Comparison of ENCODE assay signal across 1 cellular context in genomic region chr5:94362857-94363256, GRCh38.
TF ChIP-seq lines count a peak whose summit lies in the region.

No MANE protein-coding gene starts in this region.

TF ChIP-seq in A549, 52 proteins besides CTCF, POLR2A, EP300 and RAD21:
- TF ChIP-seq CBX8 (IDR thresholded peaks at IDR 0.05) (no peak), MAZ (IDR thresholded peaks at IDR 0.05; ENCODE audit: borderline replicate concordance, low read depth, low read length) (no peak), MAX (IDR thresholded peaks at IDR 0.05) (no peak), E2F6 (IDR thresholded peaks at IDR 0.05; ENCODE audit: borderline replicate concordance, low read depth) (no peak), HOXB13 (CRISPR knock-in tag; IDR thresholded peaks at IDR 0.05; ENCODE audit: low read depth) (no peak), MAFK (IDR thresholded peaks at IDR 0.05; ENCODE audit: partially characterized antibody) (no peak), CHD2 (IDR thresholded peaks at IDR 0.05; ENCODE audit: low read length, partially characterized antibody) (no peak), BCL3 (IDR thresholded peaks at IDR 0.05) (no peak), REST (IDR thresholded peaks at IDR 0.05) (no peak), RFX5 (IDR thresholded peaks at IDR 0.05) (no peak), ZSCAN20 (CRISPR knock-in tag; IDR thresholded peaks at IDR 0.05) (no peak), JUNB (IDR thresholded peaks at IDR 0.05) (no peak), JUN (IDR thresholded peaks at IDR 0.05) (no peak), MYC (IDR thresholded peaks at IDR 0.05; ENCODE audit: borderline replicate concordance, low read length) (no peak), CEBPB (IDR thresholded peaks at IDR 0.05) (no peak), RARB (CRISPR knock-in tag; IDR thresholded peaks at IDR 0.05) (no peak), POLR2AphosphoS2 (conservative IDR thresholded peaks at IDR 0.05; ENCODE audit: low read length) (no peak)
